Comparison of ENCODE assay signal across 2 cellular contexts in the genomic region with DNA sequence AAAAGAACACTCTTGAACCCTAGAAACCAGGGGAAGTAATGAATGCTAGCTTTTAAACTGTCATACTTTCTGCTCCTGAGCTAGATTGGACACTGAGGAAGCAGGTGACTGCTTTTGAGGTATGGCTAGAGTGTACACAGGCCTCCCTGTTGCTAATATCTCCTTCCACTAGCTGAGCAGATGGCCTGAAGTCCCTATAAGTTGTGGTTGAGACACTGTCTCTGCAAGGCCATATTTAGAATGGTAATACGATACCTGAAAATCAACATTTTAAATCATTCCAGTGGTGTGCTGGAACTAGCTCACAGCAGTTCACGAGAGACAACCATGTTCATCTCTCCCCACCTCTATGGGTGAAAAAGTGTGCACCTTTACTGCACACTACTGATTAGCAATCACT.
TF ChIP-seq lines count a peak whose summit lies in the region.

No MANE protein-coding gene starts in this region.

TF ChIP-seq in GM23338, 12 proteins besides CTCF, POLR2A, EP300 and RAD21:
- TF ChIP-seq NANOG (IDR thresholded peaks at IDR 0.05; ENCODE audit: borderline replicate concordance) (no peak), JUNB (IDR thresholded peaks at IDR 0.05; ENCODE audit: unreplicated experiment) (no peak), ZNF331 (CRISPR knock-in tag; IDR thresholded peaks at IDR 0.05; ENCODE audit: low read depth) (no peak)
- TF ChIP-seq, protein P1, sequence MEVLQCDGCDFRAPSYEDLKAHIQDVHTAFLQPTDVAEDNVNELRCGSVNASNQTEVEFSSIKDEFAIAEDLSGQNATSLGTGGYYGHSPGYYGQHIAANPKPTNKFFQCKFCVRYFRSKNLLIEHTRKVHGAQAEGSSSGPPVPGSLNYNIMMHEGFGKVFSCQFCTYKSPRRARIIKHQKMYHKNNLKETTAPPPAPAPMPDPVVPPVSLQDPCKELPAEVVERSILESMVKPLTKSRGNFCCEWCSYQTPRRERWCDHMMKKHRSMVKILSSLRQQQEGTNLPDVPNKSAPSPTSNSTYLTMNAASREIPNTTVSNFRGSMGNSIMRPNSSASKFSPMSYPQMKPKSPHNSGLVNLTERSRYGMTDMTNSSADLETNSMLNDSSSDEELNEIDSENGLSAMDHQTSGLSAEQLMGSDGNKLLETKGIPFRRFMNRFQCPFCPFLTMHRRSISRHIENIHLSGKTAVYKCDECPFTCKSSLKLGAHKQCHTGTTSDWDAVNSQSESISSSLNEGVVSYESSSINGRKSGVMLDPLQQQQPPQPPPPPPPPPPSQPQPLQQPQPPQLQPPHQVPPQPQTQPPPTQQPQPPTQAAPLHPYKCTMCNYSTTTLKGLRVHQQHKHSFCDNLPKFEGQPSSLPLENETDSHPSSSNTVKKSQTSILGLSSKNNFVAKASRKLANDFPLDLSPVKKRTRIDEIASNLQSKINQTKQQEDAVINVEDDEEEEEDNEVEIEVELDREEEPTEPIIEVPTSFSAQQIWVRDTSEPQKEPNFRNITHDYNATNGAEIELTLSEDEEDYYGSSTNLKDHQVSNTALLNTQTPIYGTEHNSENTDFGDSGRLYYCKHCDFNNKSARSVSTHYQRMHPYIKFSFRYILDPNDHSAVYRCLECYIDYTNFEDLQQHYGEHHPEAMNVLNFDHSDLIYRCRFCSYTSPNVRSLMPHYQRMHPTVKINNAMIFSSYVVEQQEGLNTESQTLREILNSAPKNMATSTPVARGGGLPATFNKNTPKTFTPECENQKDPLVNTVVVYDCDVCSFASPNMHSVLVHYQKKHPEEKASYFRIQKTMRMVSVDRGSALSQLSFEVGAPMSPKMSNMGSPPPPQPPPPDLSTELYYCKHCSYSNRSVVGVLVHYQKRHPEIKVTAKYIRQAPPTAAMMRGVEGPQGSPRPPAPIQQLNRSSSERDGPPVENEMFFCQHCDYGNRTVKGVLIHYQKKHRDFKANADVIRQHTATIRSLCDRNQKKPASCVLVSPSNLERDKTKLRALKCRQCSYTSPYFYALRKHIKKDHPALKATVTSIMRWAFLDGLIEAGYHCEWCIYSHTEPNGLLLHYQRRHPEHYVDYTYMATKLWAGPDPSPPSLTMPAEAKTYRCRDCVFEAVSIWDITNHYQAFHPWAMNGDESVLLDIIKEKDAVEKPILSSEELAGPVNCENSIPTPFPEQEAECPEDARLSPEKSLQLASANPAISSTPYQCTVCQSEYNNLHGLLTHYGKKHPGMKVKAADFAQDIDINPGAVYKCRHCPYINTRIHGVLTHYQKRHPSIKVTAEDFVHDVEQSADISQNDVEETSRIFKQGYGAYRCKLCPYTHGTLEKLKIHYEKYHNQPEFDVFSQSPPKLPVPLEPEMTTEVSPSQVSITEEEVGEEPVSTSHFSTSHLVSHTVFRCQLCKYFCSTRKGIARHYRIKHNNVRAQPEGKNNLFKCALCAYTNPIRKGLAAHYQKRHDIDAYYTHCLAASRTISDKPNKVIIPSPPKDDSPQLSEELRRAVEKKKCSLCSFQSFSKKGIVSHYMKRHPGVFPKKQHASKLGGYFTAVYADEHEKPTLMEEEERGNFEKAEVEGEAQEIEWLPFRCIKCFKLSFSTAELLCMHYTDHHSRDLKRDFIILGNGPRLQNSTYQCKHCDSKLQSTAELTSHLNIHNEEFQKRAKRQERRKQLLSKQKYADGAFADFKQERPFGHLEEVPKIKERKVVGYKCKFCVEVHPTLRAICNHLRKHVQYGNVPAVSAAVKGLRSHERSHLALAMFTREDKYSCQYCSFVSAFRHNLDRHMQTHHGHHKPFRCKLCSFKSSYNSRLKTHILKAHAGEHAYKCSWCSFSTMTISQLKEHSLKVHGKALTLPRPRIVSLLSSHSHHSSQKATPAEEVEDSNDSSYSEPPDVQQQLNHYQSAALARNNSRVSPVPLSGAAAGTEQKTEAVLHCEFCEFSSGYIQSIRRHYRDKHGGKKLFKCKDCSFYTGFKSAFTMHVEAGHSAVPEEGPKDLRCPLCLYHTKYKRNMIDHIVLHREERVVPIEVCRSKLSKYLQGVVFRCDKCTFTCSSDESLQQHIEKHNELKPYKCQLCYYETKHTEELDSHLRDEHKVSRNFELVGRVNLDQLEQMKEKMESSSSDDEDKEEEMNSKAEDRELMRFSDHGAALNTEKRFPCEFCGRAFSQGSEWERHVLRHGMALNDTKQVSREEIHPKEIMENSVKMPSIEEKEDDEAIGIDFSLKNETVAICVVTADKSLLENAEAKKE (CRISPR knock-in tag; IDR thresholded peaks at IDR 0.05): no peak
- TF ChIP-seq, protein P2, sequence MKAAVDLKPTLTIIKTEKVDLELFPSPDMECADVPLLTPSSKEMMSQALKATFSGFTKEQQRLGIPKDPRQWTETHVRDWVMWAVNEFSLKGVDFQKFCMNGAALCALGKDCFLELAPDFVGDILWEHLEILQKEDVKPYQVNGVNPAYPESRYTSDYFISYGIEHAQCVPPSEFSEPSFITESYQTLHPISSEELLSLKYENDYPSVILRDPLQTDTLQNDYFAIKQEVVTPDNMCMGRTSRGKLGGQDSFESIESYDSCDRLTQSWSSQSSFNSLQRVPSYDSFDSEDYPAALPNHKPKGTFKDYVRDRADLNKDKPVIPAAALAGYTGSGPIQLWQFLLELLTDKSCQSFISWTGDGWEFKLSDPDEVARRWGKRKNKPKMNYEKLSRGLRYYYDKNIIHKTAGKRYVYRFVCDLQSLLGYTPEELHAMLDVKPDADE (IDR thresholded peaks at IDR 0.05): no peak
- TF ChIP-seq, protein P3, sequence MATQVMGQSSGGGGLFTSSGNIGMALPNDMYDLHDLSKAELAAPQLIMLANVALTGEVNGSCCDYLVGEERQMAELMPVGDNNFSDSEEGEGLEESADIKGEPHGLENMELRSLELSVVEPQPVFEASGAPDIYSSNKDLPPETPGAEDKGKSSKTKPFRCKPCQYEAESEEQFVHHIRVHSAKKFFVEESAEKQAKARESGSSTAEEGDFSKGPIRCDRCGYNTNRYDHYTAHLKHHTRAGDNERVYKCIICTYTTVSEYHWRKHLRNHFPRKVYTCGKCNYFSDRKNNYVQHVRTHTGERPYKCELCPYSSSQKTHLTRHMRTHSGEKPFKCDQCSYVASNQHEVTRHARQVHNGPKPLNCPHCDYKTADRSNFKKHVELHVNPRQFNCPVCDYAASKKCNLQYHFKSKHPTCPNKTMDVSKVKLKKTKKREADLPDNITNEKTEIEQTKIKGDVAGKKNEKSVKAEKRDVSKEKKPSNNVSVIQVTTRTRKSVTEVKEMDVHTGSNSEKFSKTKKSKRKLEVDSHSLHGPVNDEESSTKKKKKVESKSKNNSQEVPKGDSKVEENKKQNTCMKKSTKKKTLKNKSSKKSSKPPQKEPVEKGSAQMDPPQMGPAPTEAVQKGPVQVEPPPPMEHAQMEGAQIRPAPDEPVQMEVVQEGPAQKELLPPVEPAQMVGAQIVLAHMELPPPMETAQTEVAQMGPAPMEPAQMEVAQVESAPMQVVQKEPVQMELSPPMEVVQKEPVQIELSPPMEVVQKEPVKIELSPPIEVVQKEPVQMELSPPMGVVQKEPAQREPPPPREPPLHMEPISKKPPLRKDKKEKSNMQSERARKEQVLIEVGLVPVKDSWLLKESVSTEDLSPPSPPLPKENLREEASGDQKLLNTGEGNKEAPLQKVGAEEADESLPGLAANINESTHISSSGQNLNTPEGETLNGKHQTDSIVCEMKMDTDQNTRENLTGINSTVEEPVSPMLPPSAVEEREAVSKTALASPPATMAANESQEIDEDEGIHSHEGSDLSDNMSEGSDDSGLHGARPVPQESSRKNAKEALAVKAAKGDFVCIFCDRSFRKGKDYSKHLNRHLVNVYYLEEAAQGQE (IDR thresholded peaks at IDR 0.05; ENCODE audit: unreplicated experiment): no peak
TF ChIP-seq in GM23338: peak in this region for 0.

TF ChIP-seq in H1, 55 proteins besides CTCF, POLR2A, EP300 and RAD21:
- TF ChIP-seq HDAC2 (IDR thresholded peaks at IDR 0.05; ENCODE audit: borderline replicate concordance in 1 of 2, low read depth in 2 of 2, low read length in 2 of 2): no peak
- no peak for TF ChIP-seq SP1 (IDR thresholded peaks at IDR 0.05; ENCODE audit: low read depth, low read length)
- TF ChIP-seq FOSL1 (IDR thresholded peaks at IDR 0.05; ENCODE audit: insufficient read depth, low read depth, low read length): no peak
- no peak for TF ChIP-seq JUND (IDR thresholded peaks at IDR 0.05; ENCODE audit: low read length)
- TF ChIP-seq BRCA1 (IDR thresholded peaks at IDR 0.05; ENCODE audit: low read depth, low read length): no peak
- TF ChIP-seq GTF2F1 (IDR thresholded peaks at IDR 0.05; ENCODE audit: borderline replicate concordance, low read depth, low read length): no peak
- TF ChIP-seq, protein P4, sequence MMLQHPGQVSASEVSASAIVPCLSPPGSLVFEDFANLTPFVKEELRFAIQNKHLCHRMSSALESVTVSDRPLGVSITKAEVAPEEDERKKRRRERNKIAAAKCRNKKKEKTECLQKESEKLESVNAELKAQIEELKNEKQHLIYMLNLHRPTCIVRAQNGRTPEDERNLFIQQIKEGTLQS (IDR thresholded peaks at IDR 0.05; ENCODE audit: insufficient read depth, low read depth, low read length): no peak
- TF ChIP-seq TAF7 (optimal IDR thresholded peaks at IDR 0.05; ENCODE audit: borderline replicate concordance, low read depth, low read length): no peak
- no peak for TF ChIP-seq JUN (IDR thresholded peaks at IDR 0.05; ENCODE audit: low read depth, low read length)
- no peak for TF ChIP-seq SP4 (IDR thresholded peaks at IDR 0.05; ENCODE audit: low read length)
- TF ChIP-seq KDM4A (IDR thresholded peaks at IDR 0.05; ENCODE audit: low read depth, low read length, severe bottlenecking): no peak
- no peak for TF ChIP-seq HDAC6 (IDR thresholded peaks at IDR 0.05; ENCODE audit: low read depth, low read length)
- no peak for TF ChIP-seq ZNF274 (IDR thresholded peaks at IDR 0.05; ENCODE audit: borderline replicate concordance, extremely low read depth, low read length)
- TF ChIP-seq, protein P5, sequence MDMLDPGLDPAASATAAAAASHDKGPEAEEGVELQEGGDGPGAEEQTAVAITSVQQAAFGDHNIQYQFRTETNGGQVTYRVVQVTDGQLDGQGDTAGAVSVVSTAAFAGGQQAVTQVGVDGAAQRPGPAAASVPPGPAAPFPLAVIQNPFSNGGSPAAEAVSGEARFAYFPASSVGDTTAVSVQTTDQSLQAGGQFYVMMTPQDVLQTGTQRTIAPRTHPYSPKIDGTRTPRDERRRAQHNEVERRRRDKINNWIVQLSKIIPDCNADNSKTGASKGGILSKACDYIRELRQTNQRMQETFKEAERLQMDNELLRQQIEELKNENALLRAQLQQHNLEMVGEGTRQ (IDR thresholded peaks at IDR 0.05; ENCODE audit: low read length): no peak
